14 cellular contexts compared by ENCODE assay signal in the genomic region with DNA sequence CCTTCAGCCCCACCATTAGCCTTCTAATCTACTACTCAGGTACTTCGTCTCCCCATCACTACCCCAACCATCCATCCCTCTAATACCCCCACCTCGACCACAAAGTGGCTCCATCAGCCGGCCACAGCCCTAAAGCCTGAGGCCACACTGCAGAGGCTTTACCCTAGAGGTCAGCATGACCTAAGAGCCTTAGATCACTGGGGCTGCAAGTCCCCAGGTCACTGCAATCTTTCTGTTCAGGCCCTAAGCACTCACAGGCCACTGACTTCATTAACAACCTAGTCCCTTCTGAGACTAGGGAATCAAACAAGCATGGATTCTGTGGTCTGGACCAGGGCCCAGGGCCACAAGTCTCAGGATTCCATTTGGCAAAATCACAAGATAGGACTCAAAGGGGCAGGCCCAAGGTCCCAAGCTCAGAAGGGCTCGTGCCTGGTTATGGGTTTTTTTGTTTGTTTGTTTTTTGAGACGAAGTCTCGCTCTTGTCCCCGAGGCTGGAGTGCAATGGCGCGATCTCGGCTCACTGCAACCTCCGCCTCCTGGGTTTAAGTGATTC. TPM values are rescaled to one million over a fixed set of nuclear protein-coding genes. Genes with fewer than 3 reads are reported as not detected.
DNase-seq lines count a peak whose midpoint lies in the region; ATAC-seq, FAIRE-seq and TF ChIP-seq lines count a peak whose summit lies in the region.
"Had no signal": no experiment of that assay in that cellular context is flagged by ENCODE, and none has a peak within 500 bp of the region (broad histone marks: within the 10 kb centered on the region; RNA-seq: fewer than 3 reads in every experiment).

No MANE protein-coding gene starts in this region.

- TF ChIP-seq POLR2A in heart left ventricle (IDR thresholded peaks at IDR 0.05) = no peak

- intact Hi-C loops in heart left ventricle (cut with DNase I) = no loop called here
- intact Hi-C loops in cardiac septum (cut with DNase I) = no loop called here
- intact Hi-C loops in ascending aorta (cut with DNase I) = no loop called here

- DNase-seq in heart left ventricle (no peak), cardiac septum (ENCODE audit: low spot score) (no peak), SJCRH30 (peak; percentile 72 to 84), foreskin fibroblast (peak; percentile 54 to 69), urothelium cell line (ENCODE audit: low spot score) (peak; percentile 81), ascending aorta (ENCODE audit: low spot score in 2 of 2) (no peak), progenitor cell of endocrine pancreas (ENCODE audit: low spot score, unreplicated experiment) (no peak), NCI-H2081 (lab: John Stamatoyannopoulos, UW) (no peak)
- DNase-seq: activated CD4-positive, CD25-positive, alpha-beta regulatory T cell; NCI-H2029 treated with DMSO at 0.1 percent for 48 hours; stimulated activated CD4-positive, alpha-beta T cell treated with anti-CD3 and anti-CD28 coated beads, Interleukin-2, amount 100 ng/mL, for 48 hours; stomach had no signal

- no peaks in the 10 kb centered on the region for H3K9me3 Mint-ChIP-seq in progenitor cell of endocrine pancreas (ENCODE audit: low read depth)

- H3K9me3 ChIP-seq in heart left ventricle = no peaks in the 10 kb centered on the region
- H3K9me3 ChIP-seq in SJCRH30 (replicated peaks) = peaks cover 7% of the 10 kb centered on the region; the same call in 1 of the 2 replicates
- H3K9me3 ChIP-seq in ascending aorta = no peaks in the 10 kb centered on the region
- H3K9me3 ChIP-seq: A549, stomach had no signal

- H3K4me3 Mint-ChIP-seq in progenitor cell of endocrine pancreas (ENCODE audit: low read depth) = no peak overlapping the region
- H3K4me3 Mint-ChIP-seq: neural progenitor cell had no signal

- FAIRE-seq in urothelium cell line (lab: Jason Lieb, UNC) = no peak
- FAIRE-seq: A549 had no signal

- no peaks in the 10 kb centered on the region for H3K36me3 Mint-ChIP-seq in progenitor cell of endocrine pancreas (ENCODE audit: insufficient read depth)
- H3K36me3 Mint-ChIP-seq: neural progenitor cell had no signal

- no peak overlapping the region for H3K27ac Mint-ChIP-seq in progenitor cell of endocrine pancreas
- H3K27ac Mint-ChIP-seq: neural progenitor cell had no signal

- ATAC-seq in heart left ventricle = peak in 3 of 4 donors; percentile 9 to 46 (median 36)

- H3K27me3 Mint-ChIP-seq in progenitor cell of endocrine pancreas = no peaks in the 10 kb centered on the region

- TF ChIP-seq CTCF in heart left ventricle (IDR thresholded peaks at IDR 0.05) (no peak), foreskin fibroblast (IDR thresholded peaks at IDR 0.05; ENCODE audit: low read depth, low read length) (no peak), ascending aorta (IDR thresholded peaks at IDR 0.05) (no peak), progenitor cell of endocrine pancreas (IDR thresholded peaks at IDR 0.05; ENCODE audit: unreplicated experiment) (no peak)

- peaks cover 0 to 17% (median 3%) of the 10 kb centered on the region in 12 donors for H3K4me1 ChIP-seq in heart left ventricle
- H3K4me1 ChIP-seq in SJCRH30 = peaks cover 22% of the 10 kb centered on the region
- H3K4me1 ChIP-seq in ascending aorta = peaks cover 0 to 10% of the 10 kb centered on the region in 2 donors
- H3K4me1 ChIP-seq: A549, neural progenitor cell had no signal

- H3K27ac ChIP-seq in heart left ventricle (no peak overlapping the region), SJCRH30 (0 out of 2 replicates have a peak overlapping the region, but pooled peaks have one; percentile 1), ascending aorta (no peak overlapping the region)
- H3K27ac ChIP-seq: neural progenitor cell, stomach had no signal

- no peaks in the 10 kb centered on the region for H3K27me3 ChIP-seq in heart left ventricle
- no peaks in the 10 kb centered on the region for H3K27me3 ChIP-seq in SJCRH30
- H3K27me3 ChIP-seq in ascending aorta = no peaks in the 10 kb centered on the region
- H3K27me3 ChIP-seq: neural progenitor cell, stomach had no signal

- peaks cover 4% of the 10 kb centered on the region for H3K4me1 Mint-ChIP-seq in progenitor cell of endocrine pancreas (ENCODE audit: low read depth)

- H3K4me3 ChIP-seq in heart left ventricle (no peak overlapping the region), SJCRH30 (no peak overlapping the region), foreskin fibroblast (ENCODE audit: low read depth in 1 of 2, low read length in 2 of 2) (no peak overlapping the region), ascending aorta (no peak overlapping the region)
- H3K4me3 ChIP-seq: A549, neural progenitor cell, stomach had no signal

- WGBS in heart left ventricle, 4 donors = 87 to 93% (median 87%) methylated on average over 11 of the region's 11 CpGs

- H3K36me3 ChIP-seq in heart left ventricle (no peaks in the 10 kb centered on the region), SJCRH30 (no peaks in the 10 kb centered on the region), ascending aorta (no peaks in the 10 kb centered on the region)
- H3K36me3 ChIP-seq: neural progenitor cell, stomach had no signal

RNA-seq across cellular contexts. Expression of a gene that starts 37.0 kb away (rescaled TPM):
- total RNA-seq in heart left ventricle (100 to 1,000 TPM in 1 of 9 donors, 10 to 100 TPM in 8; 22.7 to 124 (median 53.0) TPM), cardiac septum (74.7 TPM), ascending aorta (210 TPM), progenitor cell of endocrine pancreas (334 and 335 TPM in 2 replicates)
- 10 to 100 TPM; 62.4 to 84.2 TPM for polyA plus RNA-seq in heart left ventricle
- 361 and 363 TPM in 2 replicates for total RNA-seq in SJCRH30 (2014; rRNA removed; shearing (Covaris generic))

Comparison
In these comparisons a context has a peak if more than half of its experiments do, and no peak if none do; other contexts are left out.
1. DNase-seq: peak in SJCRH30 (2 of 2), foreskin fibroblast (2 of 2) and urothelium cell line (single experiment); none in heart left ventricle (0 of 5), cardiac septum (single experiment), ascending aorta (0 of 2), progenitor cell of endocrine pancreas (single experiment) and NCI-H2081 (0 of 2).